10 cellular contexts compared by ENCODE assay signal in genomic region chr21:34707876-34708325, GRCh38. TPM values are rescaled to one million over a fixed set of nuclear protein-coding genes. Genes with fewer than 3 reads are reported as not detected.
DNase-seq lines count a peak whose midpoint lies in the region; ATAC-seq and TF ChIP-seq lines count a peak whose summit lies in the region.
"Had no signal": no experiment of that assay in that cellular context is flagged by ENCODE, and none has a peak within 500 bp of the region (broad histone marks: within the 10 kb centered on the region; RNA-seq: fewer than 3 reads in every experiment).

No MANE protein-coding gene starts in this region.

- H3K27ac ChIP-seq in right lobe of liver (no peak overlapping the region), sigmoid colon (no peak overlapping the region)
- H3K27ac ChIP-seq: parathyroid adenoma had no signal

- DNase-seq in GM12864 (ENCODE audit: low read depth) (peak; percentile 80), KBM-7 (peak; percentile 46), right lobe of liver (no peak), sigmoid colon (no peak)
- DNase-seq in activated naive CD8-positive, alpha-beta T cell treated with anti-CD3 and anti-CD28 coated beads for 36 hours = peak; percentile 48
- no peak for DNase-seq in effector CD4-positive, alpha-beta T cell

- ATAC-seq in GM21528 (IDR thresholded peaks at IDR 0.05; ENCODE audit: low FRiP score, unreplicated experiment) = peak; percentile 86
- ATAC-seq in right lobe of liver = no peak
- ATAC-seq in GM18861 (IDR thresholded peaks at IDR 0.05; ENCODE audit: unreplicated experiment) = no peak

- no peaks in the 10 kb centered on the region for H3K9me3 ChIP-seq in right lobe of liver
- no peaks in the 10 kb centered on the region for H3K9me3 ChIP-seq in sigmoid colon

- H3K27me3 ChIP-seq in right lobe of liver = no peaks in the 10 kb centered on the region
- H3K27me3 ChIP-seq in sigmoid colon = no peaks in the 10 kb centered on the region

- TF ChIP-seq POLR2A in right lobe of liver (IDR thresholded peaks at IDR 0.05) = no peak
- TF ChIP-seq POLR2A in sigmoid colon (IDR thresholded peaks at IDR 0.05) = no peak

- H3K27ac Mint-ChIP-seq in activated naive CD8-positive, alpha-beta T cell treated with anti-CD3 and anti-CD28 coated beads for 36 hours = peak overlapping the region; percentile 83

- H3K36me3 Mint-ChIP-seq in activated naive CD8-positive, alpha-beta T cell treated with anti-CD3 and anti-CD28 coated beads for 36 hours = no peaks in the 10 kb centered on the region

- H3K9me3 Mint-ChIP-seq in activated naive CD8-positive, alpha-beta T cell treated with anti-CD3 and anti-CD28 coated beads for 36 hours = no peaks in the 10 kb centered on the region

- H3K4me1 Mint-ChIP-seq in activated naive CD8-positive, alpha-beta T cell treated with anti-CD3 and anti-CD28 coated beads for 36 hours = peaks cover 20% of the 10 kb centered on the region

- H3K4me1 ChIP-seq in right lobe of liver = no peaks in the 10 kb centered on the region
- H3K4me1 ChIP-seq in sigmoid colon = no peaks in the 10 kb centered on the region
- H3K4me1 ChIP-seq: parathyroid adenoma had no signal

- H3K4me3 Mint-ChIP-seq in activated naive CD8-positive, alpha-beta T cell treated with anti-CD3 and anti-CD28 coated beads for 36 hours = peak overlapping the region; percentile 5

- no peak for TF ChIP-seq CTCF in GM12864 (IDR thresholded peaks at IDR 0.05; ENCODE audit: low read depth, low read length, missing control alignments)
- no peak for TF ChIP-seq CTCF in right lobe of liver (IDR thresholded peaks at IDR 0.05)
- no peak for TF ChIP-seq CTCF in sigmoid colon (IDR thresholded peaks at IDR 0.05)

- H3K27me3 Mint-ChIP-seq in activated naive CD8-positive, alpha-beta T cell treated with anti-CD3 and anti-CD28 coated beads for 36 hours = no peaks in the 10 kb centered on the region

- intact Hi-C loops in right lobe of liver (cut with DNase I) (no loop called here), sigmoid colon (cut with DNase I) (no loop called here)

- TF ChIP-seq EP300 in sigmoid colon (IDR thresholded peaks at IDR 0.05) = no peak

- WGBS in right lobe of liver (ENCODE audit: insufficient coverage, low coverage, low lambda C conversion rate, missing lambda C conversion rate) = 70% methylated on average over 7 of the region's 8 CpGs
- 50 to 80% methylated on average over 8 of the region's 8 CpGs for WGBS in sigmoid colon, 2 donors

- H3K4me3 ChIP-seq in GM12864 (ENCODE audit: low read depth, low read length) (no peak overlapping the region), right lobe of liver (no peak overlapping the region), sigmoid colon (no peak overlapping the region)

- in situ Hi-C loops in KBM-7 (cut with MboI; ENCODE audit: low pct_unique_long_range_greater_than_20kb, low sequenced_read_pairs) = no loop called here

- H3K36me3 ChIP-seq in right lobe of liver = no peaks in the 10 kb centered on the region
- H3K36me3 ChIP-seq in sigmoid colon = no peaks in the 10 kb centered on the region

RNA-seq across cellular contexts. Expression of gene CLIC6, which starts 39.1 kb away (rescaled TPM):
- under 1 TPM; 0.66 to 0.78 TPM for total RNA-seq in activated naive CD8-positive, alpha-beta T cell treated with anti-CD3 and anti-CD28 coated beads for 36 hours
- total RNA-seq in right lobe of liver (under 1 TPM; 0.25 to 0.63 (median 0.43) TPM), sigmoid colon (1 to 10 TPM in 1 of 4 donors, under 1 TPM in 2, not detected in 1; 0.71 to 1.8 (median 0.95) TPM)
- polyA plus RNA-seq in sigmoid colon = 1 to 10 TPM; 1.4 to 6.9 (median 5.4) TPM
- total RNA-seq: endothelial cell of umbilical vein had no signal
- polyA plus RNA-seq: endothelial cell of umbilical vein had no signal

Comparison
In these comparisons a context has a peak if more than half of its experiments do, and no peak if none do; other contexts are left out.
1. DNase-seq: peak in GM12864 (single experiment), KBM-7 (single experiment) and activated naive CD8-positive, alpha-beta T cell treated with anti-CD3 and anti-CD28 coated beads for 36 hours (single experiment); none in right lobe of liver (0 of 3), effector CD4-positive, alpha-beta T cell (single experiment) and sigmoid colon (single experiment).